8 cellular contexts compared by ENCODE assay signal in genomic region chr17:44218344-44219125, GRCh38. TPM values are rescaled to one million over a fixed set of nuclear protein-coding genes. Genes with fewer than 3 reads are reported as not detected.
DNase-seq lines count a peak whose midpoint lies in the region; ATAC-seq and TF ChIP-seq lines count a peak whose summit lies in the region.

No MANE protein-coding gene starts in this region.

- H3K4me1 Mint-ChIP-seq in neural crest cell = peaks cover 32% of the 10 kb centered on the region

- H3K27me3 Mint-ChIP-seq in neural crest cell (ENCODE audit: low read depth) = peaks cover 2% of the 10 kb centered on the region

- no peaks in the 10 kb centered on the region for H3K9me3 ChIP-seq in Loucy (ENCODE audit: insufficient read depth, low read depth, low read length)
- H3K9me3 ChIP-seq in RWPE2 (ENCODE audit: severe bottlenecking) = no peaks in the 10 kb centered on the region

- H3K4me2 ChIP-seq in Loucy (ENCODE audit: low read depth, low read length, poor library complexity, severe bottlenecking) = peak overlapping the region; percentile 92

- H2AFZ ChIP-seq in Loucy (ENCODE audit: low read length) = peak overlapping the region; percentile 71

- H3K4me3 Mint-ChIP-seq in neural crest cell = peak overlapping the region; percentile 89

- peak overlapping the region; percentile 100 for H3K4me3 ChIP-seq in Loucy (ENCODE audit: low read length, poor library complexity, severe bottlenecking)
- H3K4me3 ChIP-seq in RWPE2 (ENCODE audit: severe bottlenecking) = peak overlapping the region; percentile 83
- H3K4me3 ChIP-seq in foreskin fibroblast (ENCODE audit: low read depth in 1 of 2, low read length in 2 of 2) = peak overlapping the region; percentile 52 to 75

- no peaks in the 10 kb centered on the region for H3K9me2 ChIP-seq in Loucy (replicated peaks; ENCODE audit: low read depth, low read length)

- H3K4me1 ChIP-seq in Loucy (ENCODE audit: insufficient read depth, low read length, poor library complexity, severe bottlenecking) (peaks cover 38% of the 10 kb centered on the region), RWPE2 (ENCODE audit: insufficient read depth, poor library complexity, severe bottlenecking) (peaks cover 14% of the 10 kb centered on the region)

- ATAC-seq in GM21825 (IDR thresholded peaks at IDR 0.05; ENCODE audit: unreplicated experiment) = peak; percentile 32
- peak; percentile 5; the same call in 2 of the 3 replicates for ATAC-seq in RWPE2 (ENCODE audit: low read depth)

- peaks cover 5% of the 10 kb centered on the region for H3K27me3 ChIP-seq in Loucy (ENCODE audit: insufficient read depth, low read length, poor library complexity, severe bottlenecking)
- no peaks in the 10 kb centered on the region for H3K27me3 ChIP-seq in RWPE2 (ENCODE audit: insufficient read depth, poor library complexity, severe bottlenecking)

- no peaks in the 10 kb centered on the region for H3F3A ChIP-seq in Loucy (ENCODE audit: low read depth)

- no peak overlapping the region for H3K27ac Mint-ChIP-seq in neural crest cell (ENCODE audit: unreplicated experiment)

- H3K36me3 Mint-ChIP-seq in neural crest cell (ENCODE audit: low read depth) = peaks cover 9% of the 10 kb centered on the region

- H3K36me3 ChIP-seq in Loucy (ENCODE audit: insufficient read depth, low read length) (peaks cover 31% of the 10 kb centered on the region; the same call in 1 of the 2 replicates), RWPE2 (ENCODE audit: low read depth) (peaks cover 31% of the 10 kb centered on the region)

- TF ChIP-seq CTCF in Loucy (conservative IDR thresholded peaks at IDR 0.05; ENCODE audit: low read length) (peak; percentile 60), RWPE2 (IDR thresholded peaks at IDR 0.05; ENCODE audit: poor library complexity, severe bottlenecking) (peak; percentile 76), foreskin fibroblast (IDR thresholded peaks at IDR 0.05; ENCODE audit: low read depth, low read length) (peak; percentile 62), neural crest cell (conservative IDR thresholded peaks at IDR 0.05) (peak; percentile 67)

- DNase-seq in DMS153 (lab: John Stamatoyannopoulos, UW) (peak; percentile 86), RWPE2 (ENCODE audit: low spot score) (no peak), activated gamma-delta T cell (lab: John Stamatoyannopoulos, UW) (peak; percentile 78), foreskin fibroblast (peak; percentile 87 to 96), neural crest cell (ENCODE audit: low read depth, low spot score) (peak; percentile 71), stromal cell of bone marrow (ENCODE audit: low read depth) (peak; percentile 88)

- H3K9me3 Mint-ChIP-seq in neural crest cell = no peaks in the 10 kb centered on the region

- peak overlapping the region; percentile 95 for H3K27ac ChIP-seq in RWPE2 (ENCODE audit: poor library complexity, severe bottlenecking)

- H4K20me1 ChIP-seq in Loucy (ENCODE audit: insufficient read depth, low read length, poor library complexity, severe bottlenecking) = peaks cover 41% of the 10 kb centered on the region

- peaks cover 70% of the 10 kb centered on the region for H3K79me2 ChIP-seq in Loucy (ENCODE audit: insufficient read depth, low read length)

- H3K9ac ChIP-seq in Loucy (ENCODE audit: low read depth, low read length, poor library complexity, severe bottlenecking) = peak overlapping the region; percentile 98

RNA-seq across cellular contexts. Expression of gene UBTF, which starts 0.9 kb away (rescaled TPM):
- total RNA-seq in neural crest cell = 106 and 108 TPM in 2 replicates

RNA-seq across cellular contexts. Expression of gene ATXN7L3, which starts 18.9 kb away (rescaled TPM):
- 115 and 119 TPM in 2 replicates for total RNA-seq in neural crest cell

RNA-seq across cellular contexts. Expression of gene TMUB2, which starts 31.8 kb away (rescaled TPM):
- total RNA-seq in neural crest cell = 33.5 and 33.7 TPM in 2 replicates

RNA-seq across cellular contexts. Expression of gene ASB16, which starts 48.0 kb away (rescaled TPM):
- total RNA-seq in neural crest cell = 0.25 and 0.26 TPM in 2 replicates

RNA-seq across cellular contexts. Expression of gene SLC4A1, which starts 49.4 kb away (rescaled TPM):
- total RNA-seq in neural crest cell = not detected in 2 replicates
